27 cellular contexts compared by ENCODE assay signal in the genomic region with DNA sequence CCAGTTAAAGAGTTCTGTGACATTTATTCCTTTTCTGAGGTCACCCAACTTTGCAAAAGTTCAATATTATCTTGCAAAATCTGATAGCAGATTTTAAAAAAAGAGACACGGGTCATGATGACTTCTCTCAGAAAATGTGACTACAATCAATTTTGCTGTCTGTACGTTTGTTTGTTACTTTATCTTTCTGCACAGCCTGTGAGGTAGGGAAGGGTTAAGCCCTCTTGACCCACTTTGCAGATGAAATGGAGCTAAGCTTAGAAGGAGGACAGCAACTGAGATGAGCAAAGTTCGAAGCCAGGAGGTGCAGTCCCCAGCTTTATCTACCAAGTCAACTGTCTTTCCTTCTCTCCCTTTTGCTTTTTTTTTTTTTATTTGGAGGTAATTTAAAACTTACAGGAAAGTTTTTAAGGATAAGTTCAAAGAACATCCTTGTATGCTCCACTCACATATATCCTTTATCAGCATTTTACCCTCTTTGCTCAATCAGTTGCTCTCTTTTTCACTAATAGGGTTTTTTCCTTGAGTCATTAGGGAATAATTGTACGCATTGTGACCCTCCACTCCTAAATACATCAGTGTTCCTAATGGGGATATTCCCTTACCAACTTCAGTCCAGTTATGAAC.
"Had no signal": no experiment of that assay in that cellular context is flagged by ENCODE, and none has a peak within 500 bp of the region (broad histone marks: within the 10 kb centered on the region; RNA-seq: fewer than 3 reads in every experiment).

No MANE protein-coding gene starts in this region.

- H3K27ac Mint-ChIP-seq: activated CD4-positive, alpha-beta T cell treated with anti-CD3 and anti-CD28 coated beads, Interleukin-2, amount 10 ng/mL, durations not matched to agents 7 days and 5 days; activated CD8-positive, alpha-beta memory T cell treated with anti-CD3 and anti-CD28 coated beads, Interleukin-2, amount 10 ng/mL, durations not matched to agents 7 days and 5 days; activated CD8-positive, alpha-beta T cell treated with anti-CD3 and anti-CD28 coated beads for 36 hours; T-helper 17 cell; type B pancreatic cell had no signal

- ATAC-seq: activated CD8-positive, alpha-beta memory T cell treated with anti-CD3 and anti-CD28 coated beads, Interleukin-2, amount 10 ng/mL, durations not matched to agents 7 days and 5 days; activated CD8-positive, alpha-beta T cell treated with anti-CD3 and anti-CD28 coated beads for 36 hours; left colon; lower lobe of right lung; mucosa of descending colon; T-helper 17 cell had no signal

- H3K27me3 Mint-ChIP-seq: activated CD4-positive, alpha-beta T cell treated with anti-CD3 and anti-CD28 coated beads, Interleukin-2, amount 10 ng/mL, durations not matched to agents 7 days and 5 days; activated CD8-positive, alpha-beta memory T cell treated with anti-CD3 and anti-CD28 coated beads, Interleukin-2, amount 10 ng/mL, durations not matched to agents 7 days and 5 days; activated CD8-positive, alpha-beta T cell treated with anti-CD3 and anti-CD28 coated beads for 36 hours; T-helper 17 cell; type B pancreatic cell had no signal

- H3K4me1 ChIP-seq: lower lobe of right lung had no signal

- H3K4me3 Mint-ChIP-seq: activated CD4-positive, alpha-beta T cell treated with anti-CD3 and anti-CD28 coated beads, Interleukin-2, amount 10 ng/mL, durations not matched to agents 7 days and 5 days; activated CD8-positive, alpha-beta memory T cell treated with anti-CD3 and anti-CD28 coated beads, Interleukin-2, amount 10 ng/mL, durations not matched to agents 7 days and 5 days; activated CD8-positive, alpha-beta T cell treated with anti-CD3 and anti-CD28 coated beads for 36 hours; activated T-helper 1 cell treated with anti-CD3 and anti-CD28 coated beads, Interleukin-12 subunit alpha, Interleukin-12 subunit beta, Interleukin-2, Interleukin-4 antibody, amounts not matched to agents 30 ng/mL and 10 ng/mL and 1 ng/mL, durations not matched to agents 14 hours and 24 hours and 36 hours; T-helper 17 cell; type B pancreatic cell had no signal

- H3K9me3 Mint-ChIP-seq: activated CD4-positive, alpha-beta T cell treated with anti-CD3 and anti-CD28 coated beads, Interleukin-2, amount 10 ng/mL, durations not matched to agents 7 days and 5 days; activated CD8-positive, alpha-beta T cell treated with anti-CD3 and anti-CD28 coated beads for 36 hours; activated T-helper 1 cell treated with anti-CD3 and anti-CD28 coated beads, Interleukin-12 subunit alpha, Interleukin-12 subunit beta, Interleukin-2, Interleukin-4 antibody, amounts not matched to agents 30 ng/mL and 10 ng/mL and 1 ng/mL, durations not matched to agents 14 hours and 24 hours and 36 hours; type B pancreatic cell had no signal

- DNase-seq: activated CD4-positive, alpha-beta T cell treated with anti-CD3 and anti-CD28 coated beads, Interleukin-2, amount 10 ng/mL, durations not matched to agents 7 days and 5 days; activated CD4-positive, CD25-positive, alpha-beta regulatory T cell treated with anti-CD3 and anti-CD28 coated beads, Interleukin-2, amount 50 U/mL, for 72 hours; activated CD8-positive, alpha-beta memory T cell treated with anti-CD3 and anti-CD28 coated beads, Interleukin-2, amount 10 ng/mL, durations not matched to agents 7 days and 5 days; activated CD8-positive, alpha-beta T cell treated with anti-CD3 and anti-CD28 coated beads for 36 hours; activated gamma-delta T cell; activated naive CD4-positive, alpha-beta T cell treated with anti-CD3 and anti-CD28 coated beads, Interleukin-2, amount 50 U/mL, for 16 hours; aorta; brain microvascular endothelial cell; central memory CD4-positive, alpha-beta T cell; dermis blood vessel endothelial cell; effector CD8-positive, alpha-beta T cell; foreskin fibroblast; left colon; lower lobe of right lung; mesendoderm; mucosa of descending colon; occipital lobe; posterior cingulate gyrus; spleen; stimulated activated CD4-positive, alpha-beta T cell treated with anti-CD3 and anti-CD28 coated beads, Interleukin-4, amount 100 ng/mL, for 1 hour; stimulated activated naive CD4-positive, alpha-beta T cell; T-helper 17 cell; testis; WERI-Rb-1 had no signal

- H3K9me3 ChIP-seq: lower lobe of right lung, mucosa of descending colon, spleen, testis had no signal

- FAIRE-seq: keratinocyte had no signal

- H3K27ac ChIP-seq: brain microvascular endothelial cell, lower lobe of right lung, spleen, WERI-Rb-1 had no signal

- H3K27me3 ChIP-seq: brain microvascular endothelial cell, spleen, testis had no signal

- H3K4me3 ChIP-seq: lower lobe of right lung, mucosa of descending colon, spleen, testis had no signal
